In genomic region chr7:39410582-39410981, GRCh38 we compare ENCODE assay signal across 26 cellular contexts.
DNase-seq lines count a peak whose midpoint lies in the region; ATAC-seq, FAIRE-seq and TF ChIP-seq lines count a peak whose summit lies in the region.
"Had no signal": no experiment of that assay in that cellular context is flagged by ENCODE, and none has a peak within 500 bp of the region (broad histone marks: within the 10 kb centered on the region; RNA-seq: fewer than 3 reads in every experiment).

No MANE protein-coding gene starts in this region.

- TF ChIP-seq CTCF in MCF 10A (IDR thresholded peaks at IDR 0.05; ENCODE audit: unreplicated experiment) (no peak), breast epithelium (IDR thresholded peaks at IDR 0.05) (no peak), GM12878 (IDR thresholded peaks at IDR 0.05 in 2 of 3, conservative IDR thresholded peaks at IDR 0.05 in 1 of 3; ENCODE audit: control insufficient read depth in 2 of 3, extremely low read depth in 1 of 3, insufficient read depth in 1 of 3, low read depth in 3 of 3, low read length in 3 of 3) (no peak), epithelial cell of esophagus (IDR thresholded peaks at IDR 0.05; ENCODE audit: insufficient read depth, low read depth, low read length, missing control alignments) (no peak)

- H4K20me1 ChIP-seq in GM12878 (ENCODE audit: control insufficient read depth, insufficient read depth): no peaks in the 10 kb centered on the region
- H4K20me1 ChIP-seq: BLaER1 had no signal

- TF ChIP-seq POLR2A in breast epithelium (IDR thresholded peaks at IDR 0.05) (no peak), GM12878 (IDR thresholded peaks at IDR 0.05; ENCODE audit: low read depth, low read length) (no peak)

- no peak overlapping the region for H3K4me3 Mint-ChIP-seq in MCF 10A (ENCODE audit: unreplicated experiment)
- H3K4me3 Mint-ChIP-seq in effector memory CD8-positive, alpha-beta T cell: no peak overlapping the region
- H3K4me3 Mint-ChIP-seq in immature natural killer cell: no peak overlapping the region
- H3K4me3 Mint-ChIP-seq: B cell; CD4-positive, CD25-positive, alpha-beta regulatory T cell; CD8-positive, alpha-beta T cell; HFFc6 had no signal

- RAD21 ChIA-PET in GM12878 (lab: Charles Lee; ENCODE audit: unreplicated experiment): no interaction called here

- H3K36me3 Mint-ChIP-seq in MCF 10A (ENCODE audit: insufficient read depth, unreplicated experiment): no peaks in the 10 kb centered on the region
- no peaks in the 10 kb centered on the region for H3K36me3 Mint-ChIP-seq in effector memory CD8-positive, alpha-beta T cell (ENCODE audit: insufficient read depth)
- H3K36me3 Mint-ChIP-seq in immature natural killer cell: no peaks in the 10 kb centered on the region
- H3K36me3 Mint-ChIP-seq: CD4-positive, CD25-positive, alpha-beta regulatory T cell; CD8-positive, alpha-beta T cell had no signal

- no peak overlapping the region for H3K9ac ChIP-seq in GM12878 (ENCODE audit: control insufficient read depth, insufficient read depth, low read length)
- H3K9ac ChIP-seq: BLaER1 had no signal

- H3K27ac ChIP-seq in breast epithelium: no peak overlapping the region
- H3K27ac ChIP-seq in GM12878 (ENCODE audit: control insufficient read depth, insufficient read depth): no peak overlapping the region
- H3K27ac ChIP-seq: 22Rv1, BLaER1, C4-2B had no signal

- H3K9me3 Mint-ChIP-seq in MCF 10A (ENCODE audit: unreplicated experiment) (no peaks in the 10 kb centered on the region), immature natural killer cell (no peaks in the 10 kb centered on the region)
- H3K9me3 Mint-ChIP-seq in effector memory CD8-positive, alpha-beta T cell: peaks cover 0 to 3% of the 10 kb centered on the region in 2 donors
- H3K9me3 Mint-ChIP-seq: CD8-positive, alpha-beta T cell; HFFc6 had no signal

- no peaks in the 10 kb centered on the region for H3K4me1 Mint-ChIP-seq in MCF 10A (ENCODE audit: insufficient read depth, unreplicated experiment)
- H3K4me1 Mint-ChIP-seq in effector memory CD8-positive, alpha-beta T cell (ENCODE audit: low read depth in 2 of 2): peaks cover 5 to 6% of the 10 kb centered on the region in 2 donors
- peaks cover 11 to 17% of the 10 kb centered on the region in 2 donors for H3K4me1 Mint-ChIP-seq in immature natural killer cell

- WGBS in GM12878 (ENCODE audit: insufficient coverage, insufficient replicate concordance, low lambda C conversion rate, missing lambda C conversion rate): 52% methylated on average over 5 of the region's 5 CpGs

- CTCF ChIA-PET in MCF 10A (lab: Yijun Ruan, JAX): interaction anchor here (0.5 to 0.6 kb wide), 2 partner anchors 91 to 958 kb away, joined by 3 read pairs; no protein-coding TSS in a partner anchor
- CTCF ChIA-PET in GM12878 (lab: Yijun Ruan, JAX): interaction anchor here (0.5 to 1.2 kb wide), 3 partner anchors 8 to 109 kb away, joined by 3 to 4 read pairs (median 4); no protein-coding TSS in a partner anchor

- POLR2A ChIA-PET in MCF 10A (lab: Yijun Ruan, JAX) (no interaction called here), GM12878 (lab: Charles Lee) (interaction anchor here (0.9 kb wide), 1 partner anchor 13 kb away, joined by 3 read pairs; no protein-coding TSS in a partner anchor)

- no peaks in the 10 kb centered on the region for H3K9me3 ChIP-seq in breast epithelium
- H3K9me3 ChIP-seq in GM12878 (replicated peaks; ENCODE audit: control insufficient read depth, insufficient read depth, low read length): no peaks in the 10 kb centered on the region
- H3K9me3 ChIP-seq: BLaER1, HAP-1 had no signal

- in situ Hi-C loops in GM12878 (cut with MboI): no loop called here

- H3K36me3 ChIP-seq in breast epithelium (no peaks in the 10 kb centered on the region), GM12878 (ENCODE audit: control insufficient read depth in 2 of 2, insufficient read depth in 2 of 2, low read length in 1 of 2) (no peaks in the 10 kb centered on the region)
- H3K36me3 ChIP-seq: BLaER1, HAP-1 had no signal

- H2AFZ ChIP-seq in GM12878 (ENCODE audit: control insufficient read depth, low read depth, low read length): no peak overlapping the region

- no TSS peak for BruUV-seq in MCF 10A (replicated peaks; lab: Mats Ljungman, UMichigan)
- no TSS peak for BruUV-seq in GM12878 (replicated peaks; lab: Mats Ljungman, UMichigan)

- H3K4me3 ChIP-seq in breast epithelium (no peak overlapping the region), GM12878 (no peak overlapping the region), epithelial cell of esophagus (ENCODE audit: low read length) (no peak overlapping the region)
- H3K4me3 ChIP-seq: BLaER1, HAP-1 had no signal

- TF ChIP-seq RAD21 in GM12878 (IDR thresholded peaks at IDR 0.05; ENCODE audit: insufficient read depth, low read depth, low read length): no peak

- no peak for FAIRE-seq in GM12878 (lab: Jason Lieb, UNC)
- FAIRE-seq: A204.1, D721Med, GM12891, GM18507, H54 had no signal

- no peaks in the 10 kb centered on the region for H3K4me1 ChIP-seq in breast epithelium
- H3K4me1 ChIP-seq in GM12878 (ENCODE audit: control insufficient read depth, insufficient read depth, low read length): no peaks in the 10 kb centered on the region

- no peak overlapping the region for H3K27ac Mint-ChIP-seq in MCF 10A (ENCODE audit: low read depth, unreplicated experiment)
- H3K27ac Mint-ChIP-seq in effector memory CD8-positive, alpha-beta T cell: no peak overlapping the region
- H3K27ac Mint-ChIP-seq in immature natural killer cell: no peak overlapping the region
- H3K27ac Mint-ChIP-seq: B cell; CD4-positive, CD25-positive, alpha-beta regulatory T cell; CD8-positive, alpha-beta T cell; HFFc6 had no signal

- ATAC-seq in GM12878: peak; percentile 3
- no peak for ATAC-seq in effector memory CD8-positive, alpha-beta T cell (replicated peaks)
- ATAC-seq: CD8-positive, alpha-beta T cell had no signal

- DNase-seq in MCF 10A (ENCODE audit: unreplicated experiment) (peak; percentile 50), breast epithelium (ENCODE audit: low spot score in 2 of 2) (no peak), GM12878 (ENCODE audit: low read depth, low spot score) (no peak), epithelial cell of esophagus (ENCODE audit: low read depth) (peak; percentile 36), renal cortical epithelial cell (ENCODE audit: low read depth) (peak; percentile 30), immature natural killer cell (no peak), NAMALWA (ENCODE audit: low spot score) (no peak)
- no peak for DNase-seq in effector memory CD8-positive, alpha-beta T cell
- DNase-seq: CD4-positive, CD25-positive, alpha-beta regulatory T cell; CD8-positive, alpha-beta T cell; DMS 273 treated with DMSO at 0.1 percent for 48 hours; DMS79; EL; GDM1; GOT3; HFFc6 had no signal

- no peaks in the 10 kb centered on the region for H3K79me2 ChIP-seq in GM12878 (ENCODE audit: control insufficient read depth, insufficient read depth, low read length)

- intact Hi-C loops in MCF 10A (cut with micrococcal nuclease): no loop called here
- intact Hi-C loops in breast epithelium (cut with DNase I; ENCODE audit: low total_unique reads): no loop called here
- intact Hi-C loops in GM12878 (cut with micrococcal nuclease; ENCODE audit: unreplicated experiment): loop anchor here (5.0 kb wide), 1 partner anchor 93 kb away; no protein-coding TSS in a partner anchor

- H3K27me3 Mint-ChIP-seq in MCF 10A (ENCODE audit: insufficient read depth, unreplicated experiment) (peaks cover 80% of the 10 kb centered on the region), immature natural killer cell (ENCODE audit: low read depth in 3 of 3) (peaks cover 0 to 6% (median 0%) of the 10 kb centered on the region in 3 donors)
- peaks cover 29 to 54% of the 10 kb centered on the region in 2 donors for H3K27me3 Mint-ChIP-seq in effector memory CD8-positive, alpha-beta T cell

- TF ChIP-seq EP300 in GM12878 (IDR thresholded peaks at IDR 0.05; ENCODE audit: borderline replicate concordance in 1 of 2, control insufficient read depth in 1 of 2, low read depth in 2 of 2, low read length in 2 of 2): no peak

- H3K4me2 ChIP-seq in GM12878 (ENCODE audit: control insufficient read depth, insufficient read depth): no peak overlapping the region
- H3K4me2 ChIP-seq: BLaER1 had no signal

- H3K27me3 ChIP-seq in breast epithelium (no peaks in the 10 kb centered on the region), GM12878 (replicated peaks in 1 of 2; ENCODE audit: control insufficient read depth in 2 of 2, insufficient read depth in 2 of 2, low read length in 1 of 2) (no peaks in the 10 kb centered on the region)
- H3K27me3 ChIP-seq: BLaER1 had no signal

- SMC1A ChIA-PET in GM12878 (lab: Charles Lee; ENCODE audit: uncharacterized antibody, unreplicated experiment): interaction anchor here (0.6 to 2.1 kb wide), 7 partner anchors 14 to 609 kb away, joined by 3 to 8 read pairs (median 3); no protein-coding TSS in a partner anchor

TF ChIP-seq in GM12878, 131 proteins besides CTCF, POLR2A, EP300 and RAD21 (continues in another document):
- TF ChIP-seq, protein P1, sequence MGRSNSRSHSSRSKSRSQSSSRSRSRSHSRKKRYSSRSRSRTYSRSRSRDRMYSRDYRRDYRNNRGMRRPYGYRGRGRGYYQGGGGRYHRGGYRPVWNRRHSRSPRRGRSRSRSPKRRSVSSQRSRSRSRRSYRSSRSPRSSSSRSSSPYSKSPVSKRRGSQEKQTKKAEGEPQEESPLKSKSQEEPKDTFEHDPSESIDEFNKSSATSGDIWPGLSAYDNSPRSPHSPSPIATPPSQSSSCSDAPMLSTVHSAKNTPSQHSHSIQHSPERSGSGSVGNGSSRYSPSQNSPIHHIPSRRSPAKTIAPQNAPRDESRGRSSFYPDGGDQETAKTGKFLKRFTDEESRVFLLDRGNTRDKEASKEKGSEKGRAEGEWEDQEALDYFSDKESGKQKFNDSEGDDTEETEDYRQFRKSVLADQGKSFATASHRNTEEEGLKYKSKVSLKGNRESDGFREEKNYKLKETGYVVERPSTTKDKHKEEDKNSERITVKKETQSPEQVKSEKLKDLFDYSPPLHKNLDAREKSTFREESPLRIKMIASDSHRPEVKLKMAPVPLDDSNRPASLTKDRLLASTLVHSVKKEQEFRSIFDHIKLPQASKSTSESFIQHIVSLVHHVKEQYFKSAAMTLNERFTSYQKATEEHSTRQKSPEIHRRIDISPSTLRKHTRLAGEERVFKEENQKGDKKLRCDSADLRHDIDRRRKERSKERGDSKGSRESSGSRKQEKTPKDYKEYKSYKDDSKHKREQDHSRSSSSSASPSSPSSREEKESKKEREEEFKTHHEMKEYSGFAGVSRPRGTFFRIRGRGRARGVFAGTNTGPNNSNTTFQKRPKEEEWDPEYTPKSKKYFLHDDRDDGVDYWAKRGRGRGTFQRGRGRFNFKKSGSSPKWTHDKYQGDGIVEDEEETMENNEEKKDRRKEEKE (IDR thresholded peaks at IDR 0.05): no peak
- TF ChIP-seq NR2C2 (IDR thresholded peaks at IDR 0.05; ENCODE audit: borderline replicate concordance, control insufficient read depth, insufficient read length, low read depth) (no peak), MTA3 (IDR thresholded peaks at IDR 0.05; ENCODE audit: borderline replicate concordance, low read length) (no peak)

Comparison
In these comparisons a context has a peak if more than half of its experiments do, and no peak if none do; other contexts are left out.
1. DNase-seq: peak in MCF 10A (single experiment), epithelial cell of esophagus (single experiment) and renal cortical epithelial cell (single experiment); none in breast epithelium (0 of 2), GM12878 (single experiment), effector memory CD8-positive, alpha-beta T cell (0 of 3), immature natural killer cell (0 of 3) and NAMALWA (single experiment).